ENCODE assay signal across 8 cellular contexts in genomic region chr14:103819503-103820307, GRCh38. TPM values are rescaled to one million over a fixed set of nuclear protein-coding genes. Genes with fewer than 3 reads are reported as not detected.
DNase-seq lines count a peak whose midpoint lies in the region; ATAC-seq and TF ChIP-seq lines count a peak whose summit lies in the region.

No MANE protein-coding gene starts in this region.

- H3K9ac ChIP-seq in endocrine pancreas (ENCODE audit: control insufficient read depth, insufficient read depth, low read length): peak overlapping the region; percentile 55

- ATAC-seq in naive B cell (ENCODE audit: low read depth in 2 of 2): no peak
- no peak for ATAC-seq in HG02588 (IDR thresholded peaks at IDR 0.05; ENCODE audit: unreplicated experiment)

- no peaks in the 10 kb centered on the region for H3K27me3 ChIP-seq in endocrine pancreas (ENCODE audit: control insufficient read depth, insufficient read depth, low read length)

- H3K4me3 Mint-ChIP-seq in naive B cell: peak overlapping the region in 2 of 8 donors; percentile 33 to 37

- peaks cover 12% of the 10 kb centered on the region for H3K4me1 ChIP-seq in endocrine pancreas (ENCODE audit: control insufficient read depth, insufficient read depth, low read length)

- DNase-seq in DMS153 (lab: John Stamatoyannopoulos, UW) (peak; percentile 42), NCI-H2171 (lab: John Stamatoyannopoulos, UW) (peak; percentile 68), naive B cell (no peak), GM13977 (ENCODE audit: low spot score) (no peak)
- DNase-seq in stimulated activated CD8-positive, alpha-beta memory T cell treated with anti-CD3 and anti-CD28 coated beads, Interleukin-4, amount 100 ng/mL, for 48 hours: no peak
- no peak for DNase-seq in stimulated activated CD4-positive, alpha-beta T cell treated with anti-CD3 and anti-CD28 coated beads, Interleukin-4, amount 100 ng/mL, for 4 hours

- no peak for TF ChIP-seq CTCF in GM13977 (IDR thresholded peaks at IDR 0.05; ENCODE audit: extremely low read depth, insufficient read depth, missing control alignments)

- peaks cover 0 to 23% (median 7%) of the 10 kb centered on the region in 3 donors for H3K27me3 Mint-ChIP-seq in naive B cell

- H3K36me3 ChIP-seq in endocrine pancreas (ENCODE audit: control insufficient read depth, insufficient read depth, low read length): no peaks in the 10 kb centered on the region

- H3K27ac Mint-ChIP-seq in naive B cell: peak overlapping the region in 4 of 6 donors; percentile 34 to 89 (median 68)

- peaks cover 22 to 24% (median 23%) of the 10 kb centered on the region in 3 donors for H3K4me1 Mint-ChIP-seq in naive B cell

- peaks cover 0 to 6% of the 10 kb centered on the region in 2 donors for H3K36me3 Mint-ChIP-seq in naive B cell

- no peaks in the 10 kb centered on the region for H3K9me3 ChIP-seq in endocrine pancreas (ENCODE audit: control insufficient read depth, low read length)

- in situ Hi-C loops in GM13977 (cut with MboI; ENCODE audit: low pct_unique_long_range_greater_than_20kb, low sequenced_read_pairs, unreplicated experiment): no loop called here

- peaks cover 0 to 3% (median 0%) of the 10 kb centered on the region in 7 donors for H3K9me3 Mint-ChIP-seq in naive B cell

- peak overlapping the region; percentile 24 for H3K4me3 ChIP-seq in endocrine pancreas (ENCODE audit: control insufficient read depth, insufficient read depth, low read length)

RNA-seq across cellular contexts. Expression of gene PPP1R13B, which starts 27.7 kb away (rescaled TPM):
- 1 to 10 TPM in 4 of 6 donors, under 1 TPM in 1, not detected in 1; 0.65 to 4.6 (median 1.8) TPM for polyA plus RNA-seq in naive B cell (ENCODE audit: low read depth in 6 of 6)

Comparison
In these comparisons a context has a peak if more than half of its experiments do, and no peak if none do; other contexts are left out.
1. DNase-seq: peak in DMS153 (single experiment) and NCI-H2171 (single experiment); none in naive B cell (single experiment), stimulated activated CD8-positive, alpha-beta memory T cell treated with anti-CD3 and anti-CD28 coated beads, Interleukin-4, amount 100 ng/mL, for 48 hours (single experiment), GM13977 (single experiment) and stimulated activated CD4-positive, alpha-beta T cell treated with anti-CD3 and anti-CD28 coated beads, Interleukin-4, amount 100 ng/mL, for 4 hours (0 of 2).